ENCODE assay signal across 26 cellular contexts in genomic region chr6:9978480-9978879, GRCh38.
"Had no signal": no experiment of that assay in that cellular context is flagged by ENCODE, and none has a peak within 500 bp of the region (broad histone marks: within the 10 kb centered on the region; RNA-seq: fewer than 3 reads in every experiment).

No MANE protein-coding gene starts in this region.

- DNase-seq: activated CD4-positive, alpha-beta T cell treated with anti-CD3 and anti-CD28 coated beads for 48 hours; activated CD4-positive, alpha-beta T cell treated with anti-CD3 and anti-CD28 coated beads, Interleukin-2, amount 50 U/mL, for 4 hours; activated CD4-positive, CD25-positive, alpha-beta regulatory T cell treated with anti-CD3 and anti-CD28 coated beads, Interleukin-2, amount 50 U/mL, for 72 hours; activated CD8-positive, alpha-beta memory T cell treated with anti-CD3 and anti-CD28 coated beads, Interleukin-2, amount 10 ng/mL, durations not matched to agents 7 days and 5 days; activated effector memory CD4-positive, alpha-beta T cell treated with anti-CD3 and anti-CD28 coated beads, Interleukin-2, amount 50 U/mL, for 16 hours; activated naive CD4-positive, alpha-beta T cell treated with Interleukin-2 at 50 U/mL for 16 hours; activated T-cell treated with anti-CD3 and anti-CD28 coated beads, Interleukin-2, amount 50 U/mL, for 24 hours; amygdala; cerebellar nuclear complex; MG63; MV-4-11; NCI-H1092 treated with DMSO at 0.1 percent for 48 hours; NCI-H1436; NCI-H1694 treated with DMSO at 0.1 percent for 48 hours; NCI-H2029 treated with DMSO at 0.1 percent for 48 hours; NCI-H510A treated with DMSO at 0.1 percent for 48 hours; NCI-H69; Peyer's patch; SHP77 treated with DMSO at 0.1 percent for 48 hours; T-helper 17 cell; T-helper 9 cell had no signal

- H3K27ac ChIP-seq: KMS-11, Peyer's patch had no signal

- H3K36me3 Mint-ChIP-seq: activated CD8-positive, alpha-beta memory T cell treated with anti-CD3 and anti-CD28 coated beads, Interleukin-2, amount 10 ng/mL, durations not matched to agents 7 days and 5 days; activated naive CD8-positive, alpha-beta T cell; brain; WTC11 had no signal

- H3K9me3 ChIP-seq: MG63, Peyer's patch had no signal

- ATAC-seq: activated CD8-positive, alpha-beta memory T cell treated with anti-CD3 and anti-CD28 coated beads, Interleukin-2, amount 10 ng/mL, durations not matched to agents 7 days and 5 days; T-helper 17 cell; WTC11 had no signal

- H3K4me1 ChIP-seq: Peyer's patch had no signal

- H3K27me3 Mint-ChIP-seq: activated CD8-positive, alpha-beta memory T cell treated with anti-CD3 and anti-CD28 coated beads, Interleukin-2, amount 10 ng/mL, durations not matched to agents 7 days and 5 days; activated naive CD8-positive, alpha-beta T cell; activated T-cell treated with anti-CD3 and anti-CD28 coated beads, Interleukin-2, amount 50 U/mL, for 24 hours; T-helper 17 cell had no signal

- H3K9me3 Mint-ChIP-seq: activated T-cell treated with anti-CD3 and anti-CD28 coated beads, Interleukin-2, amount 50 U/mL, for 24 hours; activated T-helper 1 cell treated with anti-CD3 and anti-CD28 coated beads, Interleukin-12 subunit alpha, Interleukin-12 subunit beta, Interleukin-2, Interleukin-4 antibody, amounts not matched to agents 30 ng/mL and 10 ng/mL and 1 ng/mL, durations not matched to agents 14 hours and 24 hours and 36 hours had no signal

- H3K27ac Mint-ChIP-seq: activated CD8-positive, alpha-beta memory T cell treated with anti-CD3 and anti-CD28 coated beads, Interleukin-2, amount 10 ng/mL, durations not matched to agents 7 days and 5 days; activated naive CD8-positive, alpha-beta T cell; activated T-cell treated with anti-CD3 and anti-CD28 coated beads, Interleukin-2, amount 50 U/mL, for 24 hours; activated T-helper 1 cell treated with anti-CD3 and anti-CD28 coated beads, Interleukin-12 subunit alpha, Interleukin-12 subunit beta, Interleukin-2, Interleukin-4 antibody, amounts not matched to agents 30 ng/mL and 10 ng/mL and 1 ng/mL, durations not matched to agents 14 hours and 24 hours and 36 hours; brain; T-helper 17 cell had no signal

- H3K36me3 ChIP-seq: MG63, Peyer's patch had no signal

- H3K4me3 Mint-ChIP-seq: activated CD8-positive, alpha-beta memory T cell treated with anti-CD3 and anti-CD28 coated beads, Interleukin-2, amount 10 ng/mL, durations not matched to agents 7 days and 5 days; activated naive CD8-positive, alpha-beta T cell; activated T-cell treated with anti-CD3 and anti-CD28 coated beads, Interleukin-2, amount 50 U/mL, for 24 hours; activated T-helper 1 cell treated with anti-CD3 and anti-CD28 coated beads, Interleukin-12 subunit alpha, Interleukin-12 subunit beta, Interleukin-2, Interleukin-4 antibody, amounts not matched to agents 30 ng/mL and 10 ng/mL and 1 ng/mL, durations not matched to agents 14 hours and 24 hours and 36 hours; brain; T-helper 17 cell; WTC11 had no signal

- H3K27me3 ChIP-seq: MG63, Peyer's patch had no signal

- H3K9ac ChIP-seq: KMS-11 had no signal

- H3K4me3 ChIP-seq: MG63, Peyer's patch had no signal

- H3K4me2 ChIP-seq: KMS-11 had no signal

- H3K4me1 Mint-ChIP-seq: activated CD8-positive, alpha-beta memory T cell treated with anti-CD3 and anti-CD28 coated beads, Interleukin-2, amount 10 ng/mL, durations not matched to agents 7 days and 5 days; brain; T-helper 17 cell had no signal
